ENCODE assay signal across 10 cellular contexts in genomic region chr5:105506692-105507277, GRCh38.
DNase-seq lines count a peak whose midpoint lies in the region; ATAC-seq, FAIRE-seq and TF ChIP-seq lines count a peak whose summit lies in the region.
"Had no signal": no experiment of that assay in that cellular context is flagged by ENCODE, and none has a peak within 500 bp of the region (broad histone marks: within the 10 kb centered on the region; RNA-seq: fewer than 3 reads in every experiment).

No MANE protein-coding gene starts in this region.

- peak; percentile 43 for TF ChIP-seq CTCF in HepG2 (CRISPR knock-in tag; IDR thresholded peaks at IDR 0.05)
- peak in 1 of 4 donors; percentile 17 for TF ChIP-seq CTCF in right lobe of liver (IDR thresholded peaks at IDR 0.05)
- peak; percentile 48 for TF ChIP-seq CTCF in RWPE2 (IDR thresholded peaks at IDR 0.05; ENCODE audit: poor library complexity, severe bottlenecking)

- WGBS in HepG2 (ENCODE audit: low lambda C conversion rate) = 0% methylated on average over 2 of the region's 2 CpGs
- 26% methylated on average over 2 of the region's 2 CpGs for WGBS in right lobe of liver (ENCODE audit: insufficient coverage, low coverage, low lambda C conversion rate, missing lambda C conversion rate)

- DNase-seq in HepG2 (ENCODE audit: low spot score) (peak; percentile 12), right lobe of liver (no peak), RWPE2 (ENCODE audit: low spot score) (no peak), glomerular visceral epithelial cell (ENCODE audit: extremely low spot score) (peak; percentile 17), G401 (ENCODE audit: low spot score) (no peak)
- no peak for DNase-seq in activated effector memory CD4-positive, alpha-beta T cell treated with Interleukin-2 at 50 U/mL for 16 hours
- DNase-seq in activated T-helper 1 cell treated with anti-CD3 and anti-CD28 coated beads, Interleukin-12 subunit alpha, Interleukin-12 subunit beta, Interleukin-2, Interleukin-4 antibody, amounts not matched to agents 30 ng/mL and 10 ng/mL and 1 ng/mL, durations not matched to agents 14 hours and 24 hours and 36 hours (ENCODE audit: low spot score) = no peak
- DNase-seq: NCI-H187, ovary had no signal

- H3K27me3 ChIP-seq in HepG2 (ENCODE audit: control insufficient read depth in 1 of 2, insufficient read depth in 2 of 2, low read length in 2 of 2) (no peaks in the 10 kb centered on the region), right lobe of liver (no peaks in the 10 kb centered on the region), RWPE2 (ENCODE audit: insufficient read depth, poor library complexity, severe bottlenecking) (no peaks in the 10 kb centered on the region)
- H3K27me3 ChIP-seq: ovary had no signal

- ATAC-seq in HepG2 (peak; percentile 89), right lobe of liver (no peak), RWPE2 (ENCODE audit: low read depth) (peak; percentile 73), GM18498 (IDR thresholded peaks at IDR 0.05; ENCODE audit: unreplicated experiment) (no peak)

- H3K4me3 Mint-ChIP-seq in activated T-helper 1 cell treated with anti-CD3 and anti-CD28 coated beads, Interleukin-12 subunit alpha, Interleukin-12 subunit beta, Interleukin-2, Interleukin-4 antibody, amounts not matched to agents 30 ng/mL and 10 ng/mL and 1 ng/mL, durations not matched to agents 14 hours and 24 hours and 36 hours = no peak overlapping the region

- no TSS peak for BruUV-seq in HepG2 (replicated peaks; lab: Mats Ljungman, UMichigan)

- CTCF ChIA-PET in HepG2 (lab: Yijun Ruan, JAX; ENCODE audit: low intra/inter-chr PET ratio, low total read pairs) = no interaction called here

- H3K4me2 ChIP-seq in HepG2 (ENCODE audit: low read depth, low read length) = no peak overlapping the region

- H3K9ac ChIP-seq in HepG2 (ENCODE audit: insufficient read depth, low read depth, low read length) = no peak overlapping the region

- in situ Hi-C loops in HepG2 (cut with HindIII; ENCODE audit: extremely low pct_ligation_motif_present, low pct_unique_long_range_greater_than_20kb) (no loop called here), G401 (cut with HindIII; ENCODE audit: low sequenced_read_pairs) (no loop called here)

- H3K4me1 Mint-ChIP-seq in activated T-helper 1 cell treated with anti-CD3 and anti-CD28 coated beads, Interleukin-12 subunit alpha, Interleukin-12 subunit beta, Interleukin-2, Interleukin-4 antibody, amounts not matched to agents 30 ng/mL and 10 ng/mL and 1 ng/mL, durations not matched to agents 14 hours and 24 hours and 36 hours (ENCODE audit: low read depth) = no peaks in the 10 kb centered on the region

- no peaks in the 10 kb centered on the region for H3K4me1 ChIP-seq in HepG2 (ENCODE audit: insufficient read depth, low read length)
- no peaks in the 10 kb centered on the region for H3K4me1 ChIP-seq in right lobe of liver
- H3K4me1 ChIP-seq in RWPE2 (ENCODE audit: insufficient read depth, poor library complexity, severe bottlenecking) = no peaks in the 10 kb centered on the region

- TF ChIP-seq POLR2A in HepG2 (IDR thresholded peaks at IDR 0.05; ENCODE audit: insufficient read depth in 1 of 2, low read depth in 2 of 2, low read length in 2 of 2) (no peak), right lobe of liver (IDR thresholded peaks at IDR 0.05) (no peak)

- no peak overlapping the region for H3K27ac ChIP-seq in HepG2 (ENCODE audit: extremely low read length, insufficient read depth, low read length)
- no peak overlapping the region for H3K27ac ChIP-seq in right lobe of liver
- no peak overlapping the region for H3K27ac ChIP-seq in RWPE2 (ENCODE audit: poor library complexity, severe bottlenecking)
- H3K27ac ChIP-seq: ovary had no signal

- H3K9me3 ChIP-seq in HepG2 (ENCODE audit: low read length) (no peaks in the 10 kb centered on the region), right lobe of liver (no peaks in the 10 kb centered on the region), RWPE2 (ENCODE audit: severe bottlenecking) (peaks cover 2% of the 10 kb centered on the region)
- H3K9me3 ChIP-seq: ovary had no signal

- H3K4me3 ChIP-seq in HepG2 (replicated peaks in 1 of 3; ENCODE audit: insufficient read depth in 1 of 3, low read depth in 2 of 3, low read length in 3 of 3) = no peak overlapping the region
- H3K4me3 ChIP-seq in right lobe of liver = no peak overlapping the region
- H3K4me3 ChIP-seq in RWPE2 (ENCODE audit: severe bottlenecking) = no peak overlapping the region
- H3K4me3 ChIP-seq: ovary had no signal

- peaks cover 15% of the 10 kb centered on the region for H3K9me3 Mint-ChIP-seq in activated T-helper 1 cell treated with anti-CD3 and anti-CD28 coated beads, Interleukin-12 subunit alpha, Interleukin-12 subunit beta, Interleukin-2, Interleukin-4 antibody, amounts not matched to agents 30 ng/mL and 10 ng/mL and 1 ng/mL, durations not matched to agents 14 hours and 24 hours and 36 hours

- H3K36me3 ChIP-seq in HepG2 (replicated peaks in 1 of 2; ENCODE audit: control insufficient read depth in 1 of 2, insufficient read depth in 2 of 2, low read length in 2 of 2) = no peaks in the 10 kb centered on the region
- no peaks in the 10 kb centered on the region for H3K36me3 ChIP-seq in right lobe of liver
- H3K36me3 ChIP-seq in RWPE2 (ENCODE audit: low read depth) = no peaks in the 10 kb centered on the region
- H3K36me3 ChIP-seq: ovary had no signal

- POLR2A ChIA-PET in HepG2 (lab: Yijun Ruan, JAX) = no interaction called here

- no peaks in the 10 kb centered on the region for H4K20me1 ChIP-seq in HepG2 (ENCODE audit: insufficient read depth, low read length)

- no peak for TF ChIP-seq EP300 in HepG2 (IDR thresholded peaks at IDR 0.05; ENCODE audit: low read depth in 2 of 2, low read length in 2 of 2)
- TF ChIP-seq EP300 in HepG2 (CRISPR knock-in tag; IDR thresholded peaks at IDR 0.05; ENCODE audit: borderline replicate concordance) = no peak

- H3K27ac Mint-ChIP-seq in activated T-helper 1 cell treated with anti-CD3 and anti-CD28 coated beads, Interleukin-12 subunit alpha, Interleukin-12 subunit beta, Interleukin-2, Interleukin-4 antibody, amounts not matched to agents 30 ng/mL and 10 ng/mL and 1 ng/mL, durations not matched to agents 14 hours and 24 hours and 36 hours = no peak overlapping the region

- no peaks in the 10 kb centered on the region for H3K79me2 ChIP-seq in HepG2 (ENCODE audit: insufficient read depth, low read length)

- intact Hi-C loops in HepG2 (cut with micrococcal nuclease; ENCODE audit: unreplicated experiment) (loop anchor here (2.0 kb wide), 1 partner anchor 616 kb away; no protein-coding TSS in a partner anchor), right lobe of liver (cut with DNase I) (no loop called here)
- intact Hi-C loops in activated T-helper 1 cell treated with anti-CD3 and anti-CD28 coated beads, Interleukin-12 subunit alpha, Interleukin-12 subunit beta, Interleukin-2, Interleukin-4 antibody, amounts not matched to agents 30 ng/mL and 10 ng/mL and 1 ng/mL, durations not matched to agents 14 hours and 24 hours and 36 hours (cut with micrococcal nuclease) = no loop called here

- no peak overlapping the region for H2AFZ ChIP-seq in HepG2 (ENCODE audit: low read length)

- no peaks in the 10 kb centered on the region for H3K36me3 Mint-ChIP-seq in activated T-helper 1 cell treated with anti-CD3 and anti-CD28 coated beads, Interleukin-12 subunit alpha, Interleukin-12 subunit beta, Interleukin-2, Interleukin-4 antibody, amounts not matched to agents 30 ng/mL and 10 ng/mL and 1 ng/mL, durations not matched to agents 14 hours and 24 hours and 36 hours (ENCODE audit: low read depth)

- no peaks in the 10 kb centered on the region for H3K27me3 Mint-ChIP-seq in activated T-helper 1 cell treated with anti-CD3 and anti-CD28 coated beads, Interleukin-12 subunit alpha, Interleukin-12 subunit beta, Interleukin-2, Interleukin-4 antibody, amounts not matched to agents 30 ng/mL and 10 ng/mL and 1 ng/mL, durations not matched to agents 14 hours and 24 hours and 36 hours (ENCODE audit: insufficient read depth)

- peak; percentile 59 for FAIRE-seq in HepG2 (lab: Jason Lieb, UNC)

- no peak for TF ChIP-seq RAD21 in HepG2 (CRISPR knock-in tag; IDR thresholded peaks at IDR 0.05)

TF ChIP-seq in HepG2, 621 proteins besides CTCF, POLR2A, EP300 and RAD21 (continues in another document):
- TF ChIP-seq HDAC2 (CRISPR knock-in tag; IDR thresholded peaks at IDR 0.05) (no peak), PAXIP1 (CRISPR knock-in tag; conservative IDR thresholded peaks at IDR 0.05) (no peak), KDM5B (CRISPR knock-in tag; IDR thresholded peaks at IDR 0.05; ENCODE audit: borderline replicate concordance) (no peak), ZNF660 (CRISPR knock-in tag; IDR thresholded peaks at IDR 0.05; ENCODE audit: borderline replicate concordance, low read depth) (no peak)

Comparison
In these comparisons a context has a peak if more than half of its experiments do, and no peak if none do; other contexts are left out.
1. ATAC-seq: peak in HepG2 (single experiment) and RWPE2 (single experiment); none in right lobe of liver (0 of 4) and GM18498 (single experiment).
2. DNase-seq: peak in HepG2 (single experiment) and glomerular visceral epithelial cell (single experiment); none in right lobe of liver (0 of 3), RWPE2 (single experiment), activated effector memory CD4-positive, alpha-beta T cell treated with Interleukin-2 at 50 U/mL for 16 hours (single experiment), G401 (single experiment) and activated T-helper 1 cell treated with anti-CD3 and anti-CD28 coated beads, Interleukin-12 subunit alpha, Interleukin-12 subunit beta, Interleukin-2, Interleukin-4 antibody, amounts not matched to agents 30 ng/mL and 10 ng/mL and 1 ng/mL, durations not matched to agents 14 hours and 24 hours and 36 hours (single experiment).